In genomic region chr5:107282061-107282460, GRCh38 we compare ENCODE assay signal across 16 cellular contexts.
A peak's percentile ranks its signal among the peaks of the same experiment; 100 is the strongest.
DNase-seq lines count a peak whose midpoint lies in the region; ATAC-seq and TF ChIP-seq lines count a peak whose summit lies in the region.
"Had no signal": no experiment of that assay in that cellular context is flagged by ENCODE, and none has a peak within 500 bp of the region (broad histone marks: within the 10 kb centered on the region; RNA-seq: fewer than 3 reads in every experiment).

No MANE protein-coding gene starts in this region.

- ATAC-seq in HG02981 (IDR thresholded peaks at IDR 0.05; ENCODE audit: unreplicated experiment): no peak

- peaks cover 5% of the 10 kb centered on the region for H3K9me3 Mint-ChIP-seq in osteocyte (ENCODE audit: unreplicated experiment)
- H3K9me3 Mint-ChIP-seq in activated T-helper 1 cell treated with anti-CD3 and anti-CD28 coated beads, Interleukin-12 subunit alpha, Interleukin-12 subunit beta, Interleukin-2, Interleukin-4 antibody, amounts not matched to agents 30 ng/mL and 10 ng/mL and 1 ng/mL, durations not matched to agents 14 hours and 24 hours and 36 hours: no peaks in the 10 kb centered on the region

- H3K4me3 ChIP-seq in choroid plexus epithelial cell (ENCODE audit: low read depth, low read length): no peak overlapping the region
- H3K4me3 ChIP-seq: SJSA1 had no signal

- peak; percentile 42 for DNase-seq in Caki2 (ENCODE audit: low read depth)
- DNase-seq in NCI-H226: peak; percentile 28
- DNase-seq in choroid plexus epithelial cell (ENCODE audit: low read depth): peak; percentile 43
- no peak for DNase-seq in osteocyte (ENCODE audit: extremely low spot score, unreplicated experiment)
- DNase-seq in activated T-helper 1 cell treated with anti-CD3 and anti-CD28 coated beads, Interleukin-12 subunit alpha, Interleukin-12 subunit beta, Interleukin-2, Interleukin-4 antibody, amounts not matched to agents 30 ng/mL and 10 ng/mL and 1 ng/mL, durations not matched to agents 14 hours and 24 hours and 36 hours (ENCODE audit: low spot score): no peak
- no peak for DNase-seq in GM03348 (ENCODE audit: low spot score)
- no peak for DNase-seq in activated CD8-positive, alpha-beta memory T cell treated with anti-CD3 and anti-CD28 coated beads, Interleukin-2, amount 50 U/mL, for 48 hours
- DNase-seq: ACHN; CD4-positive, CD25-positive, alpha-beta regulatory T cell; DND-41; IMR-90; Kasumi-1; NCI-H1417; NCI-H2029 had no signal

- H3K27me3 Mint-ChIP-seq in osteocyte (ENCODE audit: unreplicated experiment): no peaks in the 10 kb centered on the region
- H3K27me3 Mint-ChIP-seq in activated T-helper 1 cell treated with anti-CD3 and anti-CD28 coated beads, Interleukin-12 subunit alpha, Interleukin-12 subunit beta, Interleukin-2, Interleukin-4 antibody, amounts not matched to agents 30 ng/mL and 10 ng/mL and 1 ng/mL, durations not matched to agents 14 hours and 24 hours and 36 hours (ENCODE audit: insufficient read depth): no peaks in the 10 kb centered on the region
- H3K27me3 Mint-ChIP-seq: CD4-positive, CD25-positive, alpha-beta regulatory T cell had no signal

- in situ Hi-C loops in Caki2 (cut with HindIII; ENCODE audit: low pct_unique_long_range_greater_than_20kb, low sequenced_read_pairs): no loop called here

- no peaks in the 10 kb centered on the region for H3K36me3 Mint-ChIP-seq in osteocyte (ENCODE audit: unreplicated experiment)
- no peaks in the 10 kb centered on the region for H3K36me3 Mint-ChIP-seq in activated T-helper 1 cell treated with anti-CD3 and anti-CD28 coated beads, Interleukin-12 subunit alpha, Interleukin-12 subunit beta, Interleukin-2, Interleukin-4 antibody, amounts not matched to agents 30 ng/mL and 10 ng/mL and 1 ng/mL, durations not matched to agents 14 hours and 24 hours and 36 hours (ENCODE audit: low read depth)
- H3K36me3 Mint-ChIP-seq: CD4-positive, CD25-positive, alpha-beta regulatory T cell had no signal

- H3K27ac Mint-ChIP-seq in osteocyte (ENCODE audit: unreplicated experiment): peak overlapping the region; percentile 7
- no peak overlapping the region for H3K27ac Mint-ChIP-seq in activated T-helper 1 cell treated with anti-CD3 and anti-CD28 coated beads, Interleukin-12 subunit alpha, Interleukin-12 subunit beta, Interleukin-2, Interleukin-4 antibody, amounts not matched to agents 30 ng/mL and 10 ng/mL and 1 ng/mL, durations not matched to agents 14 hours and 24 hours and 36 hours
- H3K27ac Mint-ChIP-seq: CD4-positive, CD25-positive, alpha-beta regulatory T cell had no signal

- TF ChIP-seq CTCF in choroid plexus epithelial cell (conservative IDR thresholded peaks at IDR 0.05; ENCODE audit: low read depth, low read length) (no peak), osteocyte (IDR thresholded peaks at IDR 0.05) (no peak)

- intact Hi-C loops in activated T-helper 1 cell treated with anti-CD3 and anti-CD28 coated beads, Interleukin-12 subunit alpha, Interleukin-12 subunit beta, Interleukin-2, Interleukin-4 antibody, amounts not matched to agents 30 ng/mL and 10 ng/mL and 1 ng/mL, durations not matched to agents 14 hours and 24 hours and 36 hours (cut with micrococcal nuclease): no loop called here

- H3K4me1 Mint-ChIP-seq in osteocyte (ENCODE audit: unreplicated experiment): peaks cover 19% of the 10 kb centered on the region
- H3K4me1 Mint-ChIP-seq in activated T-helper 1 cell treated with anti-CD3 and anti-CD28 coated beads, Interleukin-12 subunit alpha, Interleukin-12 subunit beta, Interleukin-2, Interleukin-4 antibody, amounts not matched to agents 30 ng/mL and 10 ng/mL and 1 ng/mL, durations not matched to agents 14 hours and 24 hours and 36 hours (ENCODE audit: low read depth): no peaks in the 10 kb centered on the region
- H3K4me1 Mint-ChIP-seq: CD4-positive, CD25-positive, alpha-beta regulatory T cell had no signal

- no peak overlapping the region for H3K4me3 Mint-ChIP-seq in osteocyte (ENCODE audit: unreplicated experiment)
- no peak overlapping the region for H3K4me3 Mint-ChIP-seq in activated T-helper 1 cell treated with anti-CD3 and anti-CD28 coated beads, Interleukin-12 subunit alpha, Interleukin-12 subunit beta, Interleukin-2, Interleukin-4 antibody, amounts not matched to agents 30 ng/mL and 10 ng/mL and 1 ng/mL, durations not matched to agents 14 hours and 24 hours and 36 hours
- H3K4me3 Mint-ChIP-seq: CD4-positive, CD25-positive, alpha-beta regulatory T cell had no signal

Comparison
In these comparisons a context has a peak if more than half of its experiments do, and no peak if none do; other contexts are left out.
1. DNase-seq: peak in Caki2 (single experiment), NCI-H226 (single experiment) and choroid plexus epithelial cell (single experiment); none in osteocyte (single experiment), activated T-helper 1 cell treated with anti-CD3 and anti-CD28 coated beads, Interleukin-12 subunit alpha, Interleukin-12 subunit beta, Interleukin-2, Interleukin-4 antibody, amounts not matched to agents 30 ng/mL and 10 ng/mL and 1 ng/mL, durations not matched to agents 14 hours and 24 hours and 36 hours (single experiment), GM03348 (single experiment) and activated CD8-positive, alpha-beta memory T cell treated with anti-CD3 and anti-CD28 coated beads, Interleukin-2, amount 50 U/mL, for 48 hours (single experiment).